30 cellular contexts compared by ENCODE assay signal in the genomic region with DNA sequence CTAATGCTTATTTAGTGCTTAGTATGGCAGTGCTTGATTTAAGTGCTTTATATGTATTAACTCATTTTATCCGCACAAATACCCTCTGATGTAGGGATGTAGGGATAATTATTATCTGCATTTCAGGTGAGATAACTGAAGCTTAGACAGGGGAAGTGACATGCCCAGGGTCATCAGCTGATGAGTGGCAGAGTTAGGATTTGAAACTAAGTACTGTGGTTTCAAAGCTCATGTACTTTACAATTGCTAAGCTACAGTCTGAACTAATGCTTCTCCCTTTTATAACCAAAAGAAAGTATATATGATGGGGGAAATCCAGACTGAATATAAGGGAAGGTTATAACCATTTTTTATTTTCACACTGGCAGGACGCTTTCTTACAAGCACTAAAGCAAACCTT.
DNase-seq lines count a peak whose midpoint lies in the region; ATAC-seq, FAIRE-seq and TF ChIP-seq lines count a peak whose summit lies in the region.
"Had no signal": no experiment of that assay in that cellular context is flagged by ENCODE, and none has a peak within 500 bp of the region (broad histone marks: within the 10 kb centered on the region; RNA-seq: fewer than 3 reads in every experiment).

No MANE protein-coding gene starts in this region.

- H3K36me3 ChIP-seq in BE2C, result no peaks in the 10 kb centered on the region
- H3K36me3 ChIP-seq: adrenal gland, brain microvascular endothelial cell, esophagus muscularis mucosa, thyroid gland had no signal

- DNase-seq in HTR-8/SVneo (ENCODE audit: insufficient read length, low spot score) (no peak), BE2C (no peak)
- DNase-seq: activated CD4-positive, alpha-beta T cell treated with anti-CD3 and anti-CD28 coated beads for 4 hours; activated CD8-positive, alpha-beta memory T cell treated with anti-CD3 and anti-CD28 coated beads for 24 hours; activated naive CD4-positive, alpha-beta T cell treated with Interleukin-2 at 50 U/mL for 16 hours; activated T-cell treated with anti-CD3 and anti-CD28 coated beads, Interleukin-2, amount 50 U/mL, for 4 hours; adrenal gland; brain microvascular endothelial cell; C1 segment of cervical spinal cord; effector CD8-positive, alpha-beta T cell; EL; foreskin melanocyte; KG1; left cardiac atrium; MM.1S; NCI-H1417 treated with DMSO at 0.1 percent for 48 hours; NCI-H774; RPMI8226; stimulated activated CD4-positive, alpha-beta T cell treated with anti-CD3 and anti-CD28 coated beads, Interleukin-15, amount 100 ng/mL, for 24 hours; stimulated activated naive CD8-positive, alpha-beta T cell treated with anti-CD3 and anti-CD28 coated beads, Interleukin-15, amount 100 ng/mL, for 72 hours; thyroid gland had no signal

- ATAC-seq in GM18867 (IDR thresholded peaks at IDR 0.05; ENCODE audit: unreplicated experiment), result peak; percentile 46
- peak; percentile 51 for ATAC-seq in GM21423 (IDR thresholded peaks at IDR 0.05; ENCODE audit: unreplicated experiment)
- ATAC-seq in HG03064 (IDR thresholded peaks at IDR 0.05; ENCODE audit: low read depth, unreplicated experiment), result peak; percentile 39
- peak; percentile 42 for ATAC-seq in HG03460 (IDR thresholded peaks at IDR 0.05; ENCODE audit: unreplicated experiment)
- ATAC-seq in GM18505 (IDR thresholded peaks at IDR 0.05; ENCODE audit: unreplicated experiment), result no peak
- ATAC-seq in GM21526 (IDR thresholded peaks at IDR 0.05; ENCODE audit: low FRiP score, unreplicated experiment), result no peak
- ATAC-seq: activated T-cell treated with anti-CD3 and anti-CD28 coated beads, Interleukin-2, amount 50 U/mL, for 4 hours; left cardiac atrium; stimulated activated naive CD8-positive, alpha-beta T cell treated with anti-CD3 and anti-CD28 coated beads, Interleukin-15, amount 100 ng/mL, for 72 hours had no signal

- H3K4me3 ChIP-seq in BE2C (ENCODE audit: low read depth, low read length), result no peak overlapping the region
- H3K4me3 ChIP-seq: adrenal gland, esophagus muscularis mucosa, SK-N-MC, thyroid gland had no signal

- no peaks in the 10 kb centered on the region for H3K4me1 ChIP-seq in BE2C
- H3K4me1 ChIP-seq: adrenal gland, esophagus muscularis mucosa, thyroid gland had no signal

- TF ChIP-seq CTCF in BE2C (IDR thresholded peaks at IDR 0.05; ENCODE audit: low read depth, low read length), result no peak

- no peak for FAIRE-seq in HTR-8/SVneo (lab: Jason Lieb, UNC)
- FAIRE-seq: H54 had no signal

- H3K27me3 ChIP-seq in BE2C, result no peaks in the 10 kb centered on the region
- H3K27me3 ChIP-seq: adrenal gland, brain microvascular endothelial cell, esophagus muscularis mucosa, thyroid gland had no signal

- TF ChIP-seq POLR2A in GM18505 (IDR thresholded peaks at IDR 0.05; ENCODE audit: borderline replicate concordance, extremely low read depth, insufficient read depth, insufficient read length), result no peak

- no peaks in the 10 kb centered on the region for H3K9me3 ChIP-seq in BE2C
- H3K9me3 ChIP-seq: adrenal gland, esophagus muscularis mucosa, thyroid gland had no signal

Comparison
In these comparisons a context has a peak if more than half of its experiments do, and no peak if none do; other contexts are left out.
1. ATAC-seq: peak in GM18867 (single experiment), GM21423 (single experiment), HG03064 (single experiment) and HG03460 (single experiment); none in GM18505 (single experiment) and GM21526 (single experiment).